ENCODE assay signal across 25 cellular contexts in the genomic region with DNA sequence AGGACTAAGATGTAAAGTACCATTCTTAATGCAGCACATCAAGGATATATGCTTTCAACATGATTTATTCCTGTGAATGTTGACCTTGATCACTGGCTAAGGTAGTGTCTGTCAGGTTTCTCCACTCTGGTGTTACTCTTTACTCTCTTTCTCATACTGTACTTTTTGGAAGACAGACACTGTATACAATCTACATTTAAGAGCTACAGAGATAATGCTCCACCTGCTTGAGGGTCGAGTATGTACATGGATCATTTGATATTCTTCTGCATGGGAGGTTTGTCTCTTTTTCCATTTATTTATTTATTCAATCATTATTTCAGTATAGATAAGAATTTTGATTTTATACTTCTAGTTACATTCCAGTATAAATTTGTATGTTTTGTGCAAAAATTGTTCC.
"Had no signal": no experiment of that assay in that cellular context is flagged by ENCODE, and none has a peak within 500 bp of the region (broad histone marks: within the 10 kb centered on the region; RNA-seq: fewer than 3 reads in every experiment).

No MANE protein-coding gene starts in this region.

- H3K27ac Mint-ChIP-seq: activated CD4-positive, alpha-beta T cell treated with anti-CD3 and anti-CD28 coated beads for 36 hours; activated naive CD4-positive, alpha-beta T cell treated with anti-CD3 and anti-CD28 coated beads, Interleukin-2, amount 50 U/mL, for 72 hours; activated T-cell treated with anti-CD3 and anti-CD28 coated beads, Interleukin-2, amount 50 U/mL, for 72 hours; natural killer cell; neural progenitor cell had no signal

- H3K4me1 Mint-ChIP-seq: activated CD4-positive, alpha-beta T cell treated with anti-CD3 and anti-CD28 coated beads for 36 hours; natural killer cell; neural progenitor cell had no signal

- H3K27me3 Mint-ChIP-seq: activated CD4-positive, alpha-beta T cell treated with anti-CD3 and anti-CD28 coated beads for 36 hours had no signal

- H3K4me3 ChIP-seq: coronary artery, dorsolateral prefrontal cortex, heart right ventricle, lower lobe of right lung, neural progenitor cell, right atrium auricular region, testis, transverse colon had no signal

- H3K36me3 ChIP-seq: heart right ventricle, lower lobe of right lung, neural progenitor cell, right atrium auricular region, transverse colon had no signal

- ATAC-seq: activated CD4-positive, alpha-beta T cell treated with anti-CD3 and anti-CD28 coated beads for 36 hours; activated naive CD4-positive, alpha-beta T cell treated with anti-CD3 and anti-CD28 coated beads, Interleukin-2, amount 50 U/mL, for 72 hours; activated T-cell treated with anti-CD3 and anti-CD28 coated beads, Interleukin-2, amount 50 U/mL, for 72 hours; heart right ventricle; left lobe of liver; lower lobe of right lung; natural killer cell had no signal

- H3K4me3 Mint-ChIP-seq: activated CD4-positive, alpha-beta T cell treated with anti-CD3 and anti-CD28 coated beads for 36 hours; activated T-cell treated with anti-CD3 and anti-CD28 coated beads, Interleukin-2, amount 50 U/mL, for 72 hours; natural killer cell; neural progenitor cell had no signal

- H3K36me3 Mint-ChIP-seq: activated naive CD4-positive, alpha-beta T cell treated with anti-CD3 and anti-CD28 coated beads, Interleukin-2, amount 50 U/mL, for 72 hours; natural killer cell; neural progenitor cell had no signal

- H3K9me3 ChIP-seq: testis had no signal

- DNase-seq: activated CD4-positive, alpha-beta T cell treated with anti-CD3 and anti-CD28 coated beads for 36 hours; activated CD4-positive, alpha-beta T cell treated with anti-CD3 and anti-CD28 coated beads, Interleukin-2, amount 50 U/mL, for 4 hours; activated CD4-positive, CD25-positive, alpha-beta regulatory T cell; activated naive CD4-positive, alpha-beta T cell; activated T-cell treated with anti-CD3 and anti-CD28 coated beads for 4 hours; activated T-cell treated with anti-CD3 and anti-CD28 coated beads, Interleukin-2, amount 50 U/mL, for 72 hours; anterior cingulate cortex; dorsolateral prefrontal cortex; effector memory CD4-positive, alpha-beta T cell; heart right ventricle; lower lobe of right lung; mesenchymal stem cell; natural killer cell; occipital lobe; stimulated activated CD4-positive, alpha-beta T cell treated with anti-CD3 and anti-CD28 coated beads, Interleukin-15, amount 100 ng/mL, for 24 hours; stimulated activated naive CD4-positive, alpha-beta T cell treated with Interleukin-2 at 50 U/mL for 16 hours; T-helper 2 cell; testis; transverse colon had no signal

- H3K9ac ChIP-seq: neural progenitor cell, parathyroid adenoma had no signal

- H3K4me1 ChIP-seq: heart right ventricle, lower lobe of right lung, neural progenitor cell, parathyroid adenoma, right atrium auricular region, testis, transverse colon had no signal

- H3K27me3 ChIP-seq: dorsolateral prefrontal cortex, heart right ventricle, neural progenitor cell, right atrium auricular region, testis, transverse colon had no signal

- H3K27ac ChIP-seq: coronary artery, dorsolateral prefrontal cortex, heart right ventricle, lower lobe of right lung, neural progenitor cell, parathyroid adenoma, right atrium auricular region, testis, transverse colon had no signal
